Comparison of ENCODE assay signal across 15 cellular contexts in the genomic region with DNA sequence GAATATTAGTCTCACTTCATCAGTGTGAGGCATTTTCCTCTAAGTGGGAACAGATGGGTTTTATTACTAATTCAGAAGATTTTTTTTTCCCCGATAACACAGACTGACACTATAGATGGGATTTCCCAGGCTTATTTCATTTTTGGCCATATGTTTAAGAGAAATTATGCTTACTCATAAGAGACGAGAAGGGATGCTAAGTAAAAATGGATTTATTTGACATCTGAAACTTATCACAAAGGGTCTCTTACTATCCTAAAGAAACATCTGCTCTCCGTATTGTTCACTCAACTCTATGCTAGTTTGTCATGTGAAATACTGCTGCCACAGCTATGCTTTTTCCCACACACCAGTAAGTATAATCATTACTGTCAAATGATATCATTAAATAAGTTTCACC.
DNase-seq lines count a peak whose midpoint lies in the region; ATAC-seq and TF ChIP-seq lines count a peak whose summit lies in the region.
"Had no signal": no experiment of that assay in that cellular context is flagged by ENCODE, and none has a peak within 500 bp of the region (broad histone marks: within the 10 kb centered on the region; RNA-seq: fewer than 3 reads in every experiment).

No MANE protein-coding gene starts in this region.

- H3K36me3 ChIP-seq in SK-N-MC (ENCODE audit: insufficient read depth, low read length) = no peaks in the 10 kb centered on the region
- H3K36me3 ChIP-seq: SJCRH30 had no signal

- no peaks in the 10 kb centered on the region for H3K9me3 ChIP-seq in SK-N-MC (ENCODE audit: low read depth, low read length)
- H3K9me3 ChIP-seq: SJCRH30 had no signal

- H3K27ac ChIP-seq in SK-N-MC (peak overlapping the region; percentile 98), coronary artery (no peak overlapping the region)
- H3K27ac ChIP-seq: GM23248, SJCRH30 had no signal

- TF ChIP-seq CTCF in fibroblast of mammary gland (conservative IDR thresholded peaks at IDR 0.05; ENCODE audit: control insufficient read depth, insufficient read depth, low read depth, low read length) (no peak), coronary artery (IDR thresholded peaks at IDR 0.05) (no peak)

- no peak for ATAC-seq in HG02840 (IDR thresholded peaks at IDR 0.05; ENCODE audit: low FRiP score, unreplicated experiment)

- peak overlapping the region; percentile 79 for H3K9ac ChIP-seq in SK-N-MC (ENCODE audit: insufficient read length)
- H3K9ac ChIP-seq: GM23248 had no signal

- DNase-seq in NCI-H2171 (lab: John Stamatoyannopoulos, UW) (peak; percentile 73), SK-N-MC (ENCODE audit: low read depth, low spot score) (peak; percentile 56), fibroblast of mammary gland (ENCODE audit: low read depth) (peak; percentile 71), coronary artery (ENCODE audit: low spot score) (no peak), ureter (ENCODE audit: low spot score) (no peak), NCI-H2029 (lab: John Stamatoyannopoulos, UW) (no peak)
- DNase-seq: CD8-positive, alpha-beta memory T cell; GM23248; MV-4-11; NCI-H1436; NCI-H2107; OCI-M1; RPMI8226; SJCRH30 had no signal

- peak overlapping the region; percentile 79 for H3K4me3 ChIP-seq in SK-N-MC
- H3K4me3 ChIP-seq in fibroblast of mammary gland (ENCODE audit: control insufficient read depth, low read depth, low read length) = no peak overlapping the region
- no peak overlapping the region for H3K4me3 ChIP-seq in coronary artery
- H3K4me3 ChIP-seq: GM23248, SJCRH30 had no signal

Comparison
In these comparisons a context has a peak if more than half of its experiments do, and no peak if none do; other contexts are left out.
1. DNase-seq: peak in NCI-H2171 (single experiment), SK-N-MC (single experiment) and fibroblast of mammary gland (single experiment); none in coronary artery (single experiment), ureter (single experiment) and NCI-H2029 (single experiment).